Comparison of ENCODE assay signal across 13 cellular contexts in the genomic region with DNA sequence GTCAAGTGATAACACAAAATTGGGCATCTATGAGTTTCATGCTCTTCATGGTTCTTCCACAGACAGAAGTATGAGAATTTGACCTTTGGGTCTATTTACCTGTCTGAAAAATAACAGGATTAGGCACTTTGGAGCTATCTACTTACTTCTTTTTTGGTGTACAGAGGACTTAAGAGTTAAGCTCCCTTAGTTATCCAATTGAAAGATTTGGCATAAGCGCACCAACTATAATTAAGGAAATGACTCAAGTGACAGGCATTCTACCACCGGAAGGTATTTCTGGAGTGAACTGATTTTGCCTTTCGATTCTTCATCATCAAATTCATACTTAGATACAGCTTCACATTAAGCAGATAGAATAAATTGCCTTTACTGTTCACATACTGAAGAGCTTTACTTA. TPM values are rescaled to one million over a fixed set of nuclear protein-coding genes. Genes with fewer than 3 reads are reported as not detected.
DNase-seq lines count a peak whose midpoint lies in the region; ATAC-seq and TF ChIP-seq lines count a peak whose summit lies in the region.
"Had no signal": no experiment of that assay in that cellular context is flagged by ENCODE, and none has a peak within 500 bp of the region (broad histone marks: within the 10 kb centered on the region; RNA-seq: fewer than 3 reads in every experiment).

No MANE protein-coding gene starts in this region.

- TF ChIP-seq CTCF in HFF-Myc (IDR thresholded peaks at IDR 0.05; ENCODE audit: low read depth, low read length, missing control alignments) = no peak
- no peak for TF ChIP-seq CTCF in fibroblast of villous mesenchyme (IDR thresholded peaks at IDR 0.05; ENCODE audit: insufficient read depth, low read depth, low read length)

- H3K4me1 ChIP-seq in skeletal muscle satellite cell (ENCODE audit: control insufficient read depth, insufficient read depth, low read length) = peaks cover 18% of the 10 kb centered on the region

- no peak overlapping the region for H3K4me3 ChIP-seq in HFF-Myc (replicated peaks; ENCODE audit: low read depth, low read length)
- H3K4me3 ChIP-seq in fibroblast of villous mesenchyme (ENCODE audit: low read depth, low read length) = no peak overlapping the region
- peak overlapping the region; percentile 36 for H3K4me3 ChIP-seq in skeletal muscle satellite cell (ENCODE audit: low read length)
- H3K4me3 ChIP-seq: lung had no signal

- ATAC-seq in SK-N-SH treated with all-trans-retinoic acid at 6 μM for 48 hours (peak; percentile 86), GM21447 (IDR thresholded peaks at IDR 0.05; ENCODE audit: unreplicated experiment) (no peak)

- no peaks in the 10 kb centered on the region for H3K9me3 ChIP-seq in skeletal muscle satellite cell (replicated peaks; ENCODE audit: low read length)

- H3K27me3 ChIP-seq in skeletal muscle satellite cell (ENCODE audit: control insufficient read depth, insufficient read depth, low read length) = no peaks in the 10 kb centered on the region

- no peaks in the 10 kb centered on the region for H3K36me3 ChIP-seq in skeletal muscle satellite cell (ENCODE audit: insufficient read depth, low read length)

- H3K9ac ChIP-seq in skeletal muscle satellite cell (ENCODE audit: low read depth, low read length) = peak overlapping the region; percentile 41

- peak; percentile 33 for DNase-seq in HFF-Myc (ENCODE audit: extremely low read depth, low read depth)
- DNase-seq in fibroblast of villous mesenchyme (ENCODE audit: low read depth) = peak; percentile 42
- DNase-seq in activated CD4-positive, alpha-beta T cell treated with anti-CD3 and anti-CD28 coated beads for 1 hour = no peak
- no peak for DNase-seq in NCI-H1417 (lab: John Stamatoyannopoulos, UW)
- DNase-seq: activated CD4-positive, alpha-beta T cell treated with anti-CD3 and anti-CD28 coated beads, Interleukin-2, amount 10 ng/mL, durations not matched to agents 24 days and 14 days; activated effector memory CD4-positive, alpha-beta T cell treated with anti-CD3 and anti-CD28 coated beads, Interleukin-2, amount 50 U/mL, for 16 hours; glutamatergic neuron; NCI-H146; posterior cingulate gyrus had no signal

- H3K4me2 ChIP-seq in skeletal muscle satellite cell (ENCODE audit: low read length) = peak overlapping the region; percentile 70

TF ChIP-seq in SK-N-SH treated with all-trans-retinoic acid at 6 μM for 48 hours, 23 proteins besides CTCF, POLR2A, EP300 and RAD21:
- TF ChIP-seq GLIS3 (CRISPR knock-in tag; IDR thresholded peaks at IDR 0.05) (no peak), ISL1 (CRISPR knock-in tag; IDR thresholded peaks at IDR 0.05) (no peak), CSDC2 (CRISPR knock-in tag; IDR thresholded peaks at IDR 0.05) (no peak), TCF4 (CRISPR knock-in tag; IDR thresholded peaks at IDR 0.05; ENCODE audit: borderline replicate concordance) (no peak), PPARA (CRISPR knock-in tag; IDR thresholded peaks at IDR 0.05; ENCODE audit: borderline replicate concordance) (no peak), ESRRG (CRISPR knock-in tag; IDR thresholded peaks at IDR 0.05) (no peak), SNAI2 (CRISPR knock-in tag; IDR thresholded peaks at IDR 0.05) (no peak), ARNTL (CRISPR knock-in tag; IDR thresholded peaks at IDR 0.05; ENCODE audit: borderline replicate concordance, low read depth) (no peak), TOX (CRISPR knock-in tag; IDR thresholded peaks at IDR 0.05; ENCODE audit: borderline replicate concordance) (no peak), ZFP3 (CRISPR knock-in tag; IDR thresholded peaks at IDR 0.05) (no peak), ZNF565 (CRISPR knock-in tag; conservative IDR thresholded peaks at IDR 0.05; ENCODE audit: low read depth) (no peak), OSR1 (CRISPR knock-in tag; IDR thresholded peaks at IDR 0.05) (no peak), POU6F1 (CRISPR knock-in tag; IDR thresholded peaks at IDR 0.05; ENCODE audit: borderline replicate concordance, low read depth) (no peak), ZFP30 (CRISPR knock-in tag; IDR thresholded peaks at IDR 0.05) (no peak)
- TF ChIP-seq, protein P1, sequence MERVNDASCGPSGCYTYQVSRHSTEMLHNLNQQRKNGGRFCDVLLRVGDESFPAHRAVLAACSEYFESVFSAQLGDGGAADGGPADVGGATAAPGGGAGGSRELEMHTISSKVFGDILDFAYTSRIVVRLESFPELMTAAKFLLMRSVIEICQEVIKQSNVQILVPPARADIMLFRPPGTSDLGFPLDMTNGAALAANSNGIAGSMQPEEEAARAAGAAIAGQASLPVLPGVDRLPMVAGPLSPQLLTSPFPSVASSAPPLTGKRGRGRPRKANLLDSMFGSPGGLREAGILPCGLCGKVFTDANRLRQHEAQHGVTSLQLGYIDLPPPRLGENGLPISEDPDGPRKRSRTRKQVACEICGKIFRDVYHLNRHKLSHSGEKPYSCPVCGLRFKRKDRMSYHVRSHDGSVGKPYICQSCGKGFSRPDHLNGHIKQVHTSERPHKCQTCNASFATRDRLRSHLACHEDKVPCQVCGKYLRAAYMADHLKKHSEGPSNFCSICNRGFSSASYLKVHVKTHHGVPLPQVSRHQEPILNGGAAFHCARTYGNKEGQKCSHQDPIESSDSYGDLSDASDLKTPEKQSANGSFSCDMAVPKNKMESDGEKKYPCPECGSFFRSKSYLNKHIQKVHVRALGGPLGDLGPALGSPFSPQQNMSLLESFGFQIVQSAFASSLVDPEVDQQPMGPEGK (CRISPR knock-in tag; IDR thresholded peaks at IDR 0.05; ENCODE audit: borderline replicate concordance) = no peak
- TF ChIP-seq, protein P2, sequence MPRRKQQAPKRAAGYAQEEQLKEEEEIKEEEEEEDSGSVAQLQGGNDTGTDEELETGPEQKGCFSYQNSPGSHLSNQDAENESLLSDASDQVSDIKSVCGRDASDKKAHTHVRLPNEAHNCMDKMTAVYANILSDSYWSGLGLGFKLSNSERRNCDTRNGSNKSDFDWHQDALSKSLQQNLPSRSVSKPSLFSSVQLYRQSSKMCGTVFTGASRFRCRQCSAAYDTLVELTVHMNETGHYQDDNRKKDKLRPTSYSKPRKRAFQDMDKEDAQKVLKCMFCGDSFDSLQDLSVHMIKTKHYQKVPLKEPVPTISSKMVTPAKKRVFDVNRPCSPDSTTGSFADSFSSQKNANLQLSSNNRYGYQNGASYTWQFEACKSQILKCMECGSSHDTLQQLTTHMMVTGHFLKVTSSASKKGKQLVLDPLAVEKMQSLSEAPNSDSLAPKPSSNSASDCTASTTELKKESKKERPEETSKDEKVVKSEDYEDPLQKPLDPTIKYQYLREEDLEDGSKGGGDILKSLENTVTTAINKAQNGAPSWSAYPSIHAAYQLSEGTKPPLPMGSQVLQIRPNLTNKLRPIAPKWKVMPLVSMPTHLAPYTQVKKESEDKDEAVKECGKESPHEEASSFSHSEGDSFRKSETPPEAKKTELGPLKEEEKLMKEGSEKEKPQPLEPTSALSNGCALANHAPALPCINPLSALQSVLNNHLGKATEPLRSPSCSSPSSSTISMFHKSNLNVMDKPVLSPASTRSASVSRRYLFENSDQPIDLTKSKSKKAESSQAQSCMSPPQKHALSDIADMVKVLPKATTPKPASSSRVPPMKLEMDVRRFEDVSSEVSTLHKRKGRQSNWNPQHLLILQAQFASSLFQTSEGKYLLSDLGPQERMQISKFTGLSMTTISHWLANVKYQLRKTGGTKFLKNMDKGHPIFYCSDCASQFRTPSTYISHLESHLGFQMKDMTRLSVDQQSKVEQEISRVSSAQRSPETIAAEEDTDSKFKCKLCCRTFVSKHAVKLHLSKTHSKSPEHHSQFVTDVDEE (CRISPR knock-in tag; IDR thresholded peaks at IDR 0.05) = no peak

RNA-seq across cellular contexts. Expression of gene IFIT5, which starts 43.9 kb away (rescaled TPM):
- total RNA-seq in fibroblast of villous mesenchyme = 36.7 and 52.7 TPM in 2 replicates
- 17.9 and 20.3 TPM in 2 replicates for total RNA-seq in skeletal muscle satellite cell (2012; rRNA removed)

Comparison
In these comparisons a context has a peak if more than half of its experiments do, and no peak if none do; other contexts are left out.
1. DNase-seq: peak in HFF-Myc (single experiment) and fibroblast of villous mesenchyme (single experiment); none in activated CD4-positive, alpha-beta T cell treated with anti-CD3 and anti-CD28 coated beads for 1 hour (single experiment) and NCI-H1417 (0 of 3).